Comparison of ENCODE assay signal across 18 cellular contexts in genomic region chr15:80483656-80484055, GRCh38.
"Had no signal": no experiment of that assay in that cellular context is flagged by ENCODE, and none has a peak within 500 bp of the region (broad histone marks: within the 10 kb centered on the region; RNA-seq: fewer than 3 reads in every experiment).

No MANE protein-coding gene starts in this region.

- H3K27ac Mint-ChIP-seq: activated B cell treated with CpG ODN at 0.5 μM for 24 hours; activated T-helper 2 cell treated with anti-CD3 and anti-CD28 coated beads, Interferon-gamma antibody, Interleukin-2, Interleukin-4, amounts not matched to agents 10 μg/mL and 5 μg/mL and 100 μg/mL, durations not matched to agents 14 hours and 24 hours and 36 hours; stimulated activated naive B cell treated with anti-CD40 and anti-IgM and Interleukin-4, amounts not matched to agents 10 μg/mL and 1 μg/mL and 100 μg/mL, for 72 hours had no signal

- H3K4me3 ChIP-seq: adrenal gland, body of pancreas, esophagus squamous epithelium, heart right ventricle, left lung, right atrium auricular region, spleen, upper lobe of left lung had no signal

- H3K9me3 ChIP-seq: adrenal gland, body of pancreas, esophagus squamous epithelium, heart right ventricle, left lung, right atrium auricular region, spleen, upper lobe of left lung had no signal

- H3K4me1 Mint-ChIP-seq: activated B cell treated with CpG ODN at 0.5 μM for 24 hours; stimulated activated naive B cell treated with anti-CD40 and anti-IgM and Interleukin-4, amounts not matched to agents 10 μg/mL and 1 μg/mL and 100 μg/mL, for 72 hours had no signal

- H3K27ac ChIP-seq: adrenal gland, body of pancreas, heart right ventricle, left lung, right atrium auricular region, spleen had no signal

- H3K27me3 ChIP-seq: adrenal gland, body of pancreas, left lung, right atrium auricular region, spleen, upper lobe of left lung had no signal

- ATAC-seq: body of pancreas; heart right ventricle; stimulated activated naive B cell treated with anti-CD40 and anti-IgM and Interleukin-4, amounts not matched to agents 10 μg/mL and 1 μg/mL and 100 μg/mL, for 72 hours had no signal

- DNase-seq: activated B cell treated with CpG ODN at 0.5 μM for 24 hours; activated CD4-positive, alpha-beta T cell treated with anti-CD3 and anti-CD28 coated beads, Interleukin-2, amount 50 U/mL, for 1 hour; activated naive CD4-positive, alpha-beta T cell treated with anti-CD3 and anti-CD28 coated beads, Interleukin-2, amount 50 U/mL, for 16 hours; activated T-cell treated with anti-CD3 and anti-CD28 coated beads for 4 hours; adrenal gland; body of pancreas; esophagus squamous epithelium; heart right ventricle; islet precursor cell; left lung; posterior cingulate gyrus; spleen; stimulated activated CD4-positive, alpha-beta T cell treated with anti-CD3 and anti-CD28 coated beads, Interleukin-2, amount 100 ng/mL, for 24 hours; stimulated activated naive B cell treated with anti-CD40 and anti-IgM and Interleukin-4, amounts not matched to agents 10 μg/mL and 1 μg/mL and 100 μg/mL, for 72 hours; T-helper 2 cell; upper lobe of left lung had no signal

- H3K36me3 ChIP-seq: adrenal gland, esophagus squamous epithelium, heart right ventricle, left lung, right atrium auricular region, spleen, upper lobe of left lung had no signal

- H3K27me3 Mint-ChIP-seq: activated B cell treated with CpG ODN at 0.5 μM for 24 hours had no signal

- H3K4me3 Mint-ChIP-seq: activated B cell treated with CpG ODN at 0.5 μM for 24 hours; stimulated activated naive B cell treated with anti-CD40 and anti-IgM and Interleukin-4, amounts not matched to agents 10 μg/mL and 1 μg/mL and 100 μg/mL, for 72 hours had no signal

- H3K9me3 Mint-ChIP-seq: activated B cell treated with CpG ODN at 0.5 μM for 24 hours; activated T-helper 2 cell treated with anti-CD3 and anti-CD28 coated beads, Interferon-gamma antibody, Interleukin-2, Interleukin-4, amounts not matched to agents 10 μg/mL and 5 μg/mL and 100 μg/mL, durations not matched to agents 14 hours and 24 hours and 36 hours; stimulated activated naive B cell treated with anti-CD40 and anti-IgM and Interleukin-4, amounts not matched to agents 10 μg/mL and 1 μg/mL and 100 μg/mL, for 72 hours had no signal

- H3K36me3 Mint-ChIP-seq: stimulated activated naive B cell treated with anti-CD40 and anti-IgM and Interleukin-4, amounts not matched to agents 10 μg/mL and 1 μg/mL and 100 μg/mL, for 72 hours had no signal
